In genomic region chr3:18559323-18559972, GRCh38 we compare ENCODE assay signal across 7 cellular contexts.
DNase-seq lines count a peak whose midpoint lies in the region; ATAC-seq and TF ChIP-seq lines count a peak whose summit lies in the region.

No MANE protein-coding gene starts in this region.

- H3K4me1 ChIP-seq in mucosa of descending colon (ENCODE audit: low read depth): no peaks in the 10 kb centered on the region
- H3K4me1 ChIP-seq in upper lobe of left lung: peaks cover 0 to 3% (median 0%) of the 10 kb centered on the region in 4 donors

- H3K27ac ChIP-seq in VCaP: 0 out of 2 replicates have a peak overlapping the region, but pooled peaks have one; percentile 12
- H3K27ac ChIP-seq in upper lobe of left lung: no peak overlapping the region

- no peak for TF ChIP-seq EP300 in upper lobe of left lung (IDR thresholded peaks at IDR 0.05)

- no peaks in the 10 kb centered on the region for H3K36me3 ChIP-seq in mucosa of descending colon (ENCODE audit: low read depth)
- H3K36me3 ChIP-seq in upper lobe of left lung: no peaks in the 10 kb centered on the region

- no peaks in the 10 kb centered on the region for H3K27me3 ChIP-seq in upper lobe of left lung

- peak; percentile 38 for DNase-seq in NCI-H2081 treated with DMSO at 0.1 percent for 48 hours (lab: John Stamatoyannopoulos, UW)
- peak; percentile 56 for DNase-seq in ecto neural progenitor cell (ENCODE audit: low spot score)
- DNase-seq in mucosa of descending colon: peak in 1 of 3 donors; percentile 46
- peak in 1 of 2 donors; percentile 40 for DNase-seq in upper lobe of left lung

- 7 to 12% methylated on average over 6 of the region's 6 CpGs for WGBS in upper lobe of left lung, 2 donors

- no peak for TF ChIP-seq POLR2A in upper lobe of left lung (IDR thresholded peaks at IDR 0.05)

- intact Hi-C loops in mucosa of descending colon (cut with DNase I, micrococcal nuclease): loop anchor here in 1 of 2 donors (2.0 kb wide), 1 partner anchor 199 kb away; no protein-coding TSS in a partner anchor

- ATAC-seq in HG02623 (IDR thresholded peaks at IDR 0.05; ENCODE audit: unreplicated experiment) (peak; percentile 58), mucosa of descending colon (peak; percentile 94), upper lobe of left lung (ENCODE audit: low FRiP score in 2 of 2) (peak; percentile 66 to 81)

- H3K9me3 ChIP-seq in mucosa of descending colon (no peaks in the 10 kb centered on the region), upper lobe of left lung (no peaks in the 10 kb centered on the region)

- TF ChIP-seq CTCF in GM12875 (IDR thresholded peaks at IDR 0.05; ENCODE audit: borderline replicate concordance, insufficient read depth, low read depth, low read length) (peak; percentile 71), VCaP (conservative IDR thresholded peaks at IDR 0.05) (peak; percentile 90), mucosa of descending colon (IDR thresholded peaks at IDR 0.05) (peak; percentile 57), upper lobe of left lung (IDR thresholded peaks at IDR 0.05) (peak; percentile 63 to 86 (median 74))

- H3K4me3 ChIP-seq in GM12875 (ENCODE audit: low read depth, low read length) (no peak overlapping the region), mucosa of descending colon (no peak overlapping the region), upper lobe of left lung (no peak overlapping the region)
